ENCODE assay signal across 1 cellular context in the genomic region with DNA sequence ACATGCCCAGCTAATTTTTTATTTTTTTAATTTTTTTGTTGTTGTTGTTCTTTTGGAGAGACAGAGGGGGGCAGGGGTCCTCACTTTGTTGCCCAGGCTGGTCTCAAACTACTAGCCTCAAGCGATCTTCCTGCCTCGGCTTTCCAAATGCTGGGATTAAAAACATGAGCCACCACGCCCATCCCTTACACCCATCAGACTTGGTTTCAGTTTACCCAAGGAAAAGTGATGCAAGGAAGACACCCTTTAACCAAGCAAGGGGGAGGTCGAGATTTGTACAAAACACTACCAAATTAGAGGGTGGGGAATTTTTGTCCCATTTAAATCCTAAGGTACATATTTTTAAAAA.
TF ChIP-seq lines count a peak whose summit lies in the region.

No MANE protein-coding gene starts in this region.

TF ChIP-seq in IMR-90, 13 proteins besides CTCF, POLR2A, EP300 and RAD21:
- TF ChIP-seq, protein P1, sequence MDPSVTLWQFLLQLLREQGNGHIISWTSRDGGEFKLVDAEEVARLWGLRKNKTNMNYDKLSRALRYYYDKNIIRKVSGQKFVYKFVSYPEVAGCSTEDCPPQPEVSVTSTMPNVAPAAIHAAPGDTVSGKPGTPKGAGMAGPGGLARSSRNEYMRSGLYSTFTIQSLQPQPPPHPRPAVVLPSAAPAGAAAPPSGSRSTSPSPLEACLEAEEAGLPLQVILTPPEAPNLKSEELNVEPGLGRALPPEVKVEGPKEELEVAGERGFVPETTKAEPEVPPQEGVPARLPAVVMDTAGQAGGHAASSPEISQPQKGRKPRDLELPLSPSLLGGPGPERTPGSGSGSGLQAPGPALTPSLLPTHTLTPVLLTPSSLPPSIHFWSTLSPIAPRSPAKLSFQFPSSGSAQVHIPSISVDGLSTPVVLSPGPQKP (IDR thresholded peaks at IDR 0.05; ENCODE audit: borderline replicate concordance, low read depth, low read length), result no peak
- TF ChIP-seq CHD1 (IDR thresholded peaks at IDR 0.05; ENCODE audit: low read depth, low read length), result no peak
- TF ChIP-seq RCOR1 (IDR thresholded peaks at IDR 0.05; ENCODE audit: insufficient replicate concordance, low read length), result no peak
- no peak for TF ChIP-seq FOS (IDR thresholded peaks at IDR 0.05; ENCODE audit: low read depth, low read length)
- TF ChIP-seq CEBPB (IDR thresholded peaks at IDR 0.05; ENCODE audit: low read depth, low read length), result no peak
- no peak for TF ChIP-seq BHLHE40 (IDR thresholded peaks at IDR 0.05; ENCODE audit: low read depth, low read length)
- TF ChIP-seq SMC3 (IDR thresholded peaks at IDR 0.05; ENCODE audit: low read depth, low read length), result no peak
- TF ChIP-seq NFE2L2 (IDR thresholded peaks at IDR 0.05; ENCODE audit: low read depth, low read length), result no peak
- TF ChIP-seq, protein P2, sequence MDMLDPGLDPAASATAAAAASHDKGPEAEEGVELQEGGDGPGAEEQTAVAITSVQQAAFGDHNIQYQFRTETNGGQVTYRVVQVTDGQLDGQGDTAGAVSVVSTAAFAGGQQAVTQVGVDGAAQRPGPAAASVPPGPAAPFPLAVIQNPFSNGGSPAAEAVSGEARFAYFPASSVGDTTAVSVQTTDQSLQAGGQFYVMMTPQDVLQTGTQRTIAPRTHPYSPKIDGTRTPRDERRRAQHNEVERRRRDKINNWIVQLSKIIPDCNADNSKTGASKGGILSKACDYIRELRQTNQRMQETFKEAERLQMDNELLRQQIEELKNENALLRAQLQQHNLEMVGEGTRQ (IDR thresholded peaks at IDR 0.05; ENCODE audit: low read depth, low read length), result no peak
- TF ChIP-seq MAFK (IDR thresholded peaks at IDR 0.05; ENCODE audit: low read depth, low read length), result no peak
- TF ChIP-seq MAZ (IDR thresholded peaks at IDR 0.05; ENCODE audit: borderline replicate concordance, low read depth, low read length), result no peak
